8 cellular contexts compared by ENCODE assay signal in genomic region chr7:139108256-139109187, GRCh38. TPM values are rescaled to one million over a fixed set of nuclear protein-coding genes. Genes with fewer than 3 reads are reported as not detected.
A peak's percentile ranks its signal among the peaks of the same experiment; 100 is the strongest.
DNase-seq lines count a peak whose midpoint lies in the region; ATAC-seq, FAIRE-seq and TF ChIP-seq lines count a peak whose summit lies in the region.

No MANE protein-coding gene starts in this region.

- H3K9me2 ChIP-seq in Karpas-422 (replicated peaks; ENCODE audit: insufficient read depth, low read length): no peaks in the 10 kb centered on the region

- H3K27me3 Mint-ChIP-seq in glutamatergic neuron (ENCODE audit: unreplicated experiment): peaks cover 15% of the 10 kb centered on the region

- TF ChIP-seq CTCF in GM06990 (IDR thresholded peaks at IDR 0.05; ENCODE audit: insufficient read depth, low read length, poor library complexity, severe bottlenecking) (no peak), glutamatergic neuron (IDR thresholded peaks at IDR 0.05; ENCODE audit: partially characterized antibody, unreplicated experiment) (no peak), parathyroid adenoma (IDR thresholded peaks at IDR 0.05) (no peak)

- no peaks in the 10 kb centered on the region for H3K27me3 ChIP-seq in GM06990 (replicated peaks; ENCODE audit: control insufficient read depth, insufficient read depth, low read length)
- no peaks in the 10 kb centered on the region for H3K27me3 ChIP-seq in Karpas-422 (ENCODE audit: low read length)
- no peaks in the 10 kb centered on the region for H3K27me3 ChIP-seq in parathyroid adenoma (ENCODE audit: control insufficient read depth, insufficient read depth, low read length)

- FAIRE-seq in GM12892 (lab: Jason Lieb, UNC): no peak

- peak; percentile 8 for ATAC-seq in GM21723 (IDR thresholded peaks at IDR 0.05; ENCODE audit: unreplicated experiment)

- H3K4me3 ChIP-seq in GM06990 (replicated peaks; ENCODE audit: low read depth, low read length): peak overlapping the region; percentile 84
- H3K4me3 ChIP-seq in Karpas-422 (ENCODE audit: low read length): peak overlapping the region; percentile 99
- H3K4me3 ChIP-seq in parathyroid adenoma (ENCODE audit: low read depth, low read length): peak overlapping the region; percentile 78

- peaks cover 11% of the 10 kb centered on the region; the same call in 1 of the 2 replicates for H4K20me1 ChIP-seq in Karpas-422 (ENCODE audit: insufficient read depth, low read depth, low read length)

- H3K36me3 ChIP-seq in GM06990 (ENCODE audit: control insufficient read depth, insufficient read depth, low read length) (no peaks in the 10 kb centered on the region), Karpas-422 (ENCODE audit: insufficient read depth, low read length) (peaks cover 9% of the 10 kb centered on the region; the same call in 1 of the 2 replicates), parathyroid adenoma (ENCODE audit: control insufficient read depth, insufficient read depth, low read length) (no peaks in the 10 kb centered on the region)

- H3K27ac ChIP-seq in Karpas-422 (ENCODE audit: low read length) (peak overlapping the region; percentile 84), parathyroid adenoma (peak overlapping the region; percentile 89)

- H3K9me3 Mint-ChIP-seq in glutamatergic neuron (ENCODE audit: unreplicated experiment): peaks cover 14% of the 10 kb centered on the region

- peaks cover 9% of the 10 kb centered on the region for H3K4me1 Mint-ChIP-seq in glutamatergic neuron (ENCODE audit: low read depth, unreplicated experiment)

- peak overlapping the region; percentile 90 for H3K4me3 Mint-ChIP-seq in glutamatergic neuron (ENCODE audit: unreplicated experiment)

- H3K9me3 ChIP-seq in Karpas-422 (ENCODE audit: low read length) (no peaks in the 10 kb centered on the region), parathyroid adenoma (ENCODE audit: control insufficient read depth, low read length) (no peaks in the 10 kb centered on the region)

- H2AFZ ChIP-seq in Karpas-422 (ENCODE audit: low read length) (peak overlapping the region; percentile 46), parathyroid adenoma (peak overlapping the region; percentile 92)

- peaks cover 68% of the 10 kb centered on the region for H3K79me2 ChIP-seq in Karpas-422 (ENCODE audit: low read length)
- H3K79me2 ChIP-seq in parathyroid adenoma: peaks cover 25% of the 10 kb centered on the region

- DNase-seq in GM06990 (ENCODE audit: extremely low read depth, insufficient read length) (peak; percentile 60), Karpas-422 (peak; percentile 79), glutamatergic neuron (peak; percentile 59), GM12892 (ENCODE audit: insufficient read length) (no peak), cerebellar nuclear complex (lab: John Stamatoyannopoulos, UW) (no peak)
- peak; percentile 70 for DNase-seq in activated CD8-positive, alpha-beta memory T cell treated with anti-CD3 and anti-CD28 coated beads, Interleukin-2, amount 50 U/mL, for 48 hours

- H3K4me1 ChIP-seq in Karpas-422 (ENCODE audit: low read length) (peaks cover 39% of the 10 kb centered on the region), parathyroid adenoma (no peaks in the 10 kb centered on the region)

- H3K27ac Mint-ChIP-seq in glutamatergic neuron (ENCODE audit: unreplicated experiment): peak overlapping the region; percentile 63

- H3K4me2 ChIP-seq in Karpas-422 (ENCODE audit: low read depth, low read length, poor library complexity, severe bottlenecking) (peak overlapping the region; percentile 77), parathyroid adenoma (ENCODE audit: low read length) (peak overlapping the region; percentile 86)

- H3K9ac ChIP-seq in Karpas-422 (ENCODE audit: low read length) (peak overlapping the region; percentile 98), parathyroid adenoma (peak overlapping the region; percentile 55)

- no peak for TF ChIP-seq POLR2A in GM12892 (IDR thresholded peaks at IDR 0.05; ENCODE audit: low read depth, low read length)

- H3K36me3 Mint-ChIP-seq in glutamatergic neuron (ENCODE audit: unreplicated experiment): no peaks in the 10 kb centered on the region

RNA-seq across cellular contexts. Expression of gene ZC3HAV1, which starts 1.0 kb away (rescaled TPM):
- 44.2 and 49.2 TPM in 2 replicates for total RNA-seq in Karpas-422 (2014; rRNA removed; shearing (Covaris generic); ENCODE audit: low replicate concordance)
- 13.5 TPM for total RNA-seq in glutamatergic neuron (ENCODE audit: unreplicated experiment)
- polyA plus RNA-seq in GM12892 (2012; ENCODE audit: missing spikeins): 26.7 TPM

Comparison
In these comparisons a context has a peak if more than half of its experiments do, and no peak if none do; other contexts are left out.
1. DNase-seq: peak in GM06990 (single experiment), Karpas-422 (single experiment), activated CD8-positive, alpha-beta memory T cell treated with anti-CD3 and anti-CD28 coated beads, Interleukin-2, amount 50 U/mL, for 48 hours (single experiment) and glutamatergic neuron (single experiment); none in GM12892 (single experiment) and cerebellar nuclear complex (0 of 2).
2. Peak in every context shown above with its lines, with median percentiles within 50 percentile points of each other: H3K4me3 ChIP-seq.